ENCODE assay signal across 22 cellular contexts in genomic region chr16:2190002-2190658, GRCh38. TPM values are rescaled to one million over a fixed set of nuclear protein-coding genes. Genes with fewer than 3 reads are reported as not detected.
DNase-seq lines count a peak whose midpoint lies in the region; TF ChIP-seq lines count a peak whose summit lies in the region.
"Had no signal": no experiment of that assay in that cellular context is flagged by ENCODE, and none has a peak within 500 bp of the region (broad histone marks: within the 10 kb centered on the region; RNA-seq: fewer than 3 reads in every experiment).

No MANE protein-coding gene starts in this region.

- H3F3A ChIP-seq in MM.1S (ENCODE audit: insufficient read depth, low read length) = no peaks in the 10 kb centered on the region

- H3K27me3 Mint-ChIP-seq in CD14-positive monocyte (ENCODE audit: low read depth in 3 of 3) = peaks cover 24 to 30% (median 28%) of the 10 kb centered on the region in 3 donors

- no peak overlapping the region for H3K4me3 Mint-ChIP-seq in CD14-positive monocyte
- H3K4me3 Mint-ChIP-seq: CD8-positive, alpha-beta memory T cell; IgD-negative memory B cell had no signal

- H3K27ac ChIP-seq in BLaER1 treated with 17β-estradiol and CSF1 and Interleukin-3, amounts not matched to agents 10 nM and 100 nM = no peak overlapping the region
- H3K27ac ChIP-seq in OCI-LY3 (ENCODE audit: low read length) (no peak overlapping the region), osteoblast (ENCODE audit: low read depth, low read length) (no peak overlapping the region), MM.1S (ENCODE audit: low read length) (no peak overlapping the region)
- H3K27ac ChIP-seq: A549, C4-2B, KMS-11 had no signal

- H3K36me3 Mint-ChIP-seq in CD14-positive monocyte = no peaks in the 10 kb centered on the region
- H3K36me3 Mint-ChIP-seq: CD8-positive, alpha-beta memory T cell had no signal

- H4K20me1 ChIP-seq in BLaER1 treated with 17β-estradiol and CSF1 and Interleukin-3, amounts not matched to agents 10 nM and 100 nM = peaks cover 0 to 36% (median 17%) of the 10 kb centered on the region in 11 experiments; a peak in 18 of 22 replicates
- no peaks in the 10 kb centered on the region for H4K20me1 ChIP-seq in OCI-LY3 (ENCODE audit: insufficient read depth, low read length)
- H4K20me1 ChIP-seq in osteoblast (ENCODE audit: insufficient read depth, low read length) = no peaks in the 10 kb centered on the region
- no peaks in the 10 kb centered on the region for H4K20me1 ChIP-seq in MM.1S (ENCODE audit: insufficient read depth, low read length)

- no peak for TF ChIP-seq CTCF in OCI-LY3 (IDR thresholded peaks at IDR 0.05; ENCODE audit: low read depth, low read length)
- TF ChIP-seq CTCF in osteoblast (IDR thresholded peaks at IDR 0.05; ENCODE audit: extremely low read depth, low read depth, low read length) = no peak
- no peak for TF ChIP-seq CTCF in MM.1S (IDR thresholded peaks at IDR 0.05; ENCODE audit: low read length)
- no peak for TF ChIP-seq CTCF in CD14-positive monocyte (IDR thresholded peaks at IDR 0.05)

- H3K27ac Mint-ChIP-seq in CD14-positive monocyte = no peak overlapping the region
- H3K27ac Mint-ChIP-seq: CD8-positive, alpha-beta memory T cell; IgD-negative memory B cell had no signal

- peak overlapping the region in 7 of 11 experiments; percentile 21 to 61 (median 36); a peak in 8 of 22 replicates for H3K9ac ChIP-seq in BLaER1 treated with 17β-estradiol and CSF1 and Interleukin-3, amounts not matched to agents 10 nM and 100 nM
- no peak overlapping the region for H3K9ac ChIP-seq in OCI-LY3 (ENCODE audit: low read length)
- peak overlapping the region; percentile 47 for H3K9ac ChIP-seq in iPS-15b (ENCODE audit: low read depth, low read length)
- no peak overlapping the region for H3K9ac ChIP-seq in MM.1S (ENCODE audit: low read length)
- H3K9ac ChIP-seq: KMS-11 had no signal

- no peaks in the 10 kb centered on the region for H3K9me2 ChIP-seq in MM.1S (replicated peaks; ENCODE audit: insufficient read depth, low read length)

- peaks cover 0 to 8% (median 0%) of the 10 kb centered on the region in 7 donors for H3K9me3 Mint-ChIP-seq in CD14-positive monocyte
- H3K9me3 Mint-ChIP-seq: CD8-positive, alpha-beta memory T cell; IgD-negative memory B cell had no signal

- intact Hi-C loops in CD14-positive monocyte (cut with micrococcal nuclease) = no loop called here

- no peaks in the 10 kb centered on the region for H3K36me3 ChIP-seq in BLaER1 treated with 17β-estradiol and CSF1 and Interleukin-3, amounts not matched to agents 10 nM and 100 nM
- H3K36me3 ChIP-seq in OCI-LY3 (replicated peaks; ENCODE audit: low read depth, low read length) (no peaks in the 10 kb centered on the region), iPS-15b (ENCODE audit: control insufficient read depth, insufficient read depth, low read length) (no peaks in the 10 kb centered on the region), osteoblast (ENCODE audit: insufficient read depth, low read length) (no peaks in the 10 kb centered on the region), MM.1S (replicated peaks; ENCODE audit: insufficient read depth, low read length) (no peaks in the 10 kb centered on the region)

- H3K9me3 ChIP-seq in BLaER1 treated with 17β-estradiol and CSF1 and Interleukin-3, amounts not matched to agents 10 nM and 100 nM (replicated peaks in 1 of 11) = no peaks in the 10 kb centered on the region
- no peaks in the 10 kb centered on the region for H3K9me3 ChIP-seq in OCI-LY3 (ENCODE audit: insufficient read depth, low read length)
- H3K9me3 ChIP-seq in iPS-15b (ENCODE audit: control insufficient read depth, insufficient read depth, low read length) = no peaks in the 10 kb centered on the region
- H3K9me3 ChIP-seq in osteoblast (ENCODE audit: low read depth, low read length) = no peaks in the 10 kb centered on the region
- no peaks in the 10 kb centered on the region for H3K9me3 ChIP-seq in MM.1S (replicated peaks; ENCODE audit: insufficient read depth, low read length)
- H3K9me3 ChIP-seq: A549 had no signal

- peaks cover 4% of the 10 kb centered on the region for H3K4me1 Mint-ChIP-seq in CD14-positive monocyte

- H3K79me2 ChIP-seq in OCI-LY3 (ENCODE audit: low read length) (no peaks in the 10 kb centered on the region), osteoblast (ENCODE audit: insufficient read depth, low read length) (no peaks in the 10 kb centered on the region), MM.1S (ENCODE audit: low read length) (no peaks in the 10 kb centered on the region)

- peaks cover 18 to 28% (median 20%) of the 10 kb centered on the region in 11 experiments for H3K27me3 ChIP-seq in BLaER1 treated with 17β-estradiol and CSF1 and Interleukin-3, amounts not matched to agents 10 nM and 100 nM
- peaks cover 12% of the 10 kb centered on the region for H3K27me3 ChIP-seq in OCI-LY3 (ENCODE audit: low read depth, low read length)
- no peaks in the 10 kb centered on the region for H3K27me3 ChIP-seq in iPS-15b (ENCODE audit: control insufficient read depth, insufficient read depth, low read length)
- H3K27me3 ChIP-seq in osteoblast (ENCODE audit: insufficient read depth, low read length) = peaks cover 17% of the 10 kb centered on the region
- H3K27me3 ChIP-seq in MM.1S (replicated peaks; ENCODE audit: insufficient read depth, low read length) = peaks cover 88% of the 10 kb centered on the region

- no peak overlapping the region for H3K4me3 ChIP-seq in BLaER1 treated with 17β-estradiol and CSF1 and Interleukin-3, amounts not matched to agents 10 nM and 100 nM
- H3K4me3 ChIP-seq in OCI-LY3 (ENCODE audit: low read length) = no peak overlapping the region
- no peak overlapping the region for H3K4me3 ChIP-seq in iPS-15b (ENCODE audit: low read depth, low read length)
- no peak overlapping the region for H3K4me3 ChIP-seq in osteoblast (ENCODE audit: insufficient read depth, low read length)
- H3K4me3 ChIP-seq in MM.1S (ENCODE audit: low read length) = no peak overlapping the region
- H3K4me3 ChIP-seq: A549 had no signal

- H3K4me2 ChIP-seq in BLaER1 treated with 17β-estradiol and CSF1 and Interleukin-3, amounts not matched to agents 10 nM and 100 nM = peak overlapping the region in 10 of 11 experiments; percentile 5 to 93 (median 74); a peak in 18 of 22 replicates
- H3K4me2 ChIP-seq in OCI-LY3 (ENCODE audit: low read length) (no peak overlapping the region), osteoblast (ENCODE audit: insufficient read depth, low read length) (no peak overlapping the region), MM.1S (ENCODE audit: low read depth, low read length) (no peak overlapping the region)
- H3K4me2 ChIP-seq: A549, KMS-11 had no signal

- H2AFZ ChIP-seq in OCI-LY3 (ENCODE audit: low read depth, low read length) = peak overlapping the region; percentile 46; the same call in 1 of the 2 replicates
- H2AFZ ChIP-seq in osteoblast (ENCODE audit: low read length) = no peak overlapping the region
- no peak overlapping the region for H2AFZ ChIP-seq in MM.1S (ENCODE audit: low read length)

- DNase-seq in osteoblast (ENCODE audit: insufficient read length, low spot score, missing footprints) (peak; percentile 88), SK-N-DZ (ENCODE audit: low spot score) (no peak), MM.1S (no peak), CD14-positive monocyte (ENCODE audit: low spot score) (no peak)
- DNase-seq: AML-193; Calu3; CD8-positive, alpha-beta memory T cell; DMS79 treated with DMSO at 0.1 percent for 48 hours; GF-D8; NCI-H1092; NCI-H1417 treated with DMSO at 0.1 percent for 48 hours; NCI-H187; NCI-H2081 treated with DMSO at 0.1 percent for 48 hours; NCI-H748 treated with DMSO at 0.1 percent for 48 hours; NK-92 treated with Interleukin-12 subunit alpha and Interleukin-12 subunit beta, amount 100 ng/mL, for 24 hours had no signal

- peaks cover 4 to 46% (median 27%) of the 10 kb centered on the region in 10 experiments; a peak in 18 of 20 replicates for H3K4me1 ChIP-seq in BLaER1 treated with 17β-estradiol and CSF1 and Interleukin-3, amounts not matched to agents 10 nM and 100 nM
- peaks cover 3% of the 10 kb centered on the region; the same call in 1 of the 2 replicates for H3K4me1 ChIP-seq in OCI-LY3 (ENCODE audit: low read length)
- no peaks in the 10 kb centered on the region for H3K4me1 ChIP-seq in iPS-15b (ENCODE audit: control insufficient read depth, insufficient read depth, low read length)
- H3K4me1 ChIP-seq in osteoblast (ENCODE audit: insufficient read depth, low read length) = no peaks in the 10 kb centered on the region
- no peaks in the 10 kb centered on the region for H3K4me1 ChIP-seq in MM.1S (ENCODE audit: low read length)

RNA-seq across cellular contexts. Expression of gene CASKIN1, which starts 6.3 kb away (rescaled TPM):
- not detected in 2 replicates for total RNA-seq in osteoblast
- polyA plus RNA-seq in SK-N-DZ (2014; cell fraction: cytosol; rRNA removed) = 4.7 and 4.8 TPM in 2 replicates
- 28.7 and 32.8 TPM in 2 replicates for polyA plus RNA-seq in SK-N-DZ (2014; cell fraction: nucleus; rRNA removed)
- not detected for polyA plus RNA-seq in CD14-positive monocyte
- polyA plus RNA-seq: CD8-positive, alpha-beta memory T cell; IgD-negative memory B cell had no signal

RNA-seq across cellular contexts. Expression of gene MLST8, which starts 15.1 kb away (rescaled TPM):
- 30.8 and 44.2 TPM in 2 replicates for total RNA-seq in osteoblast
- polyA plus RNA-seq in SK-N-DZ (2014; cell fraction: cytosol; rRNA removed) = 37.3 and 53.0 TPM in 2 replicates
- 103 and 131 TPM in 2 replicates for polyA plus RNA-seq in SK-N-DZ (2014; cell fraction: nucleus; rRNA removed)
- polyA plus RNA-seq in CD14-positive monocyte = 10 to 100 TPM; 29.9 to 30.5 TPM

RNA-seq across cellular contexts. Expression of gene BRICD5, which starts 20.5 kb away (rescaled TPM):
- 1.5 and 2.5 TPM in 2 replicates for total RNA-seq in osteoblast
- 9.1 and 16.3 TPM in 2 replicates for polyA plus RNA-seq in SK-N-DZ (2014; cell fraction: cytosol; rRNA removed)
- polyA plus RNA-seq in SK-N-DZ (2014; cell fraction: nucleus; rRNA removed) = 103 and 141 TPM in 2 replicates
- polyA plus RNA-seq in CD14-positive monocyte = not detected

RNA-seq across cellular contexts. Expression of gene PGP, which starts 24.5 kb away (rescaled TPM):
- total RNA-seq in osteoblast = 14.1 and 14.4 TPM in 2 replicates
- 40.6 and 53.1 TPM in 2 replicates for polyA plus RNA-seq in SK-N-DZ (2014; cell fraction: cytosol; rRNA removed)
- polyA plus RNA-seq in SK-N-DZ (2014; cell fraction: nucleus; rRNA removed) = 122 and 125 TPM in 2 replicates
- 10 to 100 TPM in 1 of 2 donors, 1 to 10 TPM in 1; 7.2 to 20.2 TPM for polyA plus RNA-seq in CD14-positive monocyte

RNA-seq across cellular contexts. Expression of gene E4F1, which starts 33.3 kb away (rescaled TPM):
- 30.9 and 31.5 TPM in 2 replicates for total RNA-seq in osteoblast
- 33.7 and 43.6 TPM in 2 replicates for polyA plus RNA-seq in SK-N-DZ (2014; cell fraction: cytosol; rRNA removed)
- 308 and 320 TPM in 2 replicates for polyA plus RNA-seq in SK-N-DZ (2014; cell fraction: nucleus; rRNA removed)
- polyA plus RNA-seq in CD14-positive monocyte = 1 to 10 TPM; 4.9 to 5.8 TPM

Comparison
In these comparisons a context has a peak if more than half of its experiments do, and no peak if none do; other contexts are left out.
1. H3K4me2 ChIP-seq: peak in BLaER1 treated with 17β-estradiol and CSF1 and Interleukin-3, amounts not matched to agents 10 nM and 100 nM (10 of 11); none in OCI-LY3 (single experiment), osteoblast (single experiment) and MM.1S (single experiment).
2. H3K9ac ChIP-seq: peak in BLaER1 treated with 17β-estradiol and CSF1 and Interleukin-3, amounts not matched to agents 10 nM and 100 nM (7 of 11) and iPS-15b (single experiment); none in OCI-LY3 (single experiment) and MM.1S (single experiment).